In genomic region chr15:63891763-63892123, GRCh38 we compare ENCODE assay signal across 1 cellular context.
TF ChIP-seq lines count a peak whose summit lies in the region.

No MANE protein-coding gene starts in this region.

TF ChIP-seq in SK-N-SH, 30 proteins besides CTCF, POLR2A, EP300 and RAD21 (continued from another document):
- TF ChIP-seq SIN3A (IDR thresholded peaks at IDR 0.05; ENCODE audit: borderline replicate concordance, low read depth, low read length) (no peak), USF2 (IDR thresholded peaks at IDR 0.05; ENCODE audit: borderline replicate concordance, low read depth, low read length) (no peak), IRF3 (IDR thresholded peaks at IDR 0.05; ENCODE audit: low read depth, low read length) (no peak), FOXM1 (IDR thresholded peaks at IDR 0.05; ENCODE audit: low read depth) (no peak), REST (IDR thresholded peaks at IDR 0.05; ENCODE audit: low read depth, low read length) (no peak)
